13 cellular contexts compared by ENCODE assay signal in the genomic region with DNA sequence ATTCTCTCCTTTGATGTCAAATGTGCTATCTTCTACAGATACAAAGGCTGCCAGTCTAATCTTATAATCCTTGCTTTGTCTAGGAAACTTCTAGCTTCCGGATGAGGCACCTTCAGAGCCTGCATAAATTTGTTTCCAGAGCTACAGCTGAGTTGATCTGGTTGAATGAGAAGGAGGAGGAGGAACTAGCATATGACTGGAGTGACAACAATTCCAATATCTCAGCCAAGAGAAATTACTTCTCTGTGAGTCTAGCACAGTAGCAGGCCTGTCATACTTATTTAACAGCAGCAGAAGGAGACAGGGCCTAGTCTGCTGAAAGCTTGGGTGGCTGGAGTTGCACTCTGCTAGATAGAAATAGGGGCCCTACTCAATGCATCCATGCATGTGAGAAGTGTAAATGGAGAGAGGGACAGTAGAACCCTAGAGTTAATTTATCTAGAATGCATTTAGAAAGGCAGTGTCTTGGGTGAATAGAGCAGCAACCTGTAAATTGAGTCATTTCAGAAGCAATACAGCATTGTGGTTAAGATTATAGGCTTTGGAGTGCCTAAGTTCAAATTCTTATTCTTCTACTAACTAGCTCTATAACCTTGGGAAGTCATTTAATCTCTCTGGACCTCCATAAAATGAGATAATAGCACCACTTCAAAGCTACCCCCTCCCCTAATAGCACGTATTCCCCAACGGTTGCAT.
A peak's percentile ranks its signal among the peaks of the same experiment; 100 is the strongest.
DNase-seq lines count a peak whose midpoint lies in the region; ATAC-seq and TF ChIP-seq lines count a peak whose summit lies in the region.
"Had no signal": no experiment of that assay in that cellular context is flagged by ENCODE, and none has a peak within 500 bp of the region (broad histone marks: within the 10 kb centered on the region; RNA-seq: fewer than 3 reads in every experiment).

No MANE protein-coding gene starts in this region.

- peaks cover 39% of the 10 kb centered on the region for H3K4me1 Mint-ChIP-seq in activated T-cell treated with anti-CD3 and anti-CD28 coated beads, Interleukin-2, amount 50 U/mL, for 72 hours (ENCODE audit: low read depth)
- peaks cover 0 to 7% of the 10 kb centered on the region in 2 donors for H3K4me1 Mint-ChIP-seq in stimulated activated naive B cell treated with anti-CD40 and anti-IgM and Interleukin-4, amounts not matched to agents 10 μg/mL and 1 μg/mL and 100 μg/mL, for 72 hours

- no peaks in the 10 kb centered on the region for H3K27me3 ChIP-seq in right atrium auricular region

- no peaks in the 10 kb centered on the region for H3K27me3 Mint-ChIP-seq in activated T-cell treated with anti-CD3 and anti-CD28 coated beads, Interleukin-2, amount 50 U/mL, for 72 hours (ENCODE audit: low read depth)
- H3K27me3 Mint-ChIP-seq in stimulated activated naive B cell treated with anti-CD40 and anti-IgM and Interleukin-4, amounts not matched to agents 10 μg/mL and 1 μg/mL and 100 μg/mL, for 72 hours, result no peaks in the 10 kb centered on the region
- H3K27me3 Mint-ChIP-seq: activated naive CD8-positive, alpha-beta T cell treated with anti-CD3 and anti-CD28 coated beads, Interleukin-2, amount 10 ng/mL, durations not matched to agents 7 days and 5 days had no signal

- peak overlapping the region; percentile 38 for H3K27ac ChIP-seq in angular gyrus (ENCODE audit: low read depth, low read length)
- H3K27ac ChIP-seq in right atrium auricular region, result peak overlapping the region; percentile 31 to 44

- H3K9me3 ChIP-seq in right atrium auricular region, result no peaks in the 10 kb centered on the region

- H3K4me1 ChIP-seq in right atrium auricular region, result peaks cover 0 to 13% of the 10 kb centered on the region in 2 donors

- peaks cover 31 to 57% of the 10 kb centered on the region in 2 donors for H3K36me3 Mint-ChIP-seq in activated T-cell treated with anti-CD3 and anti-CD28 coated beads, Interleukin-2, amount 50 U/mL, for 72 hours (ENCODE audit: insufficient read depth in 2 of 2)
- peaks cover 39 to 61% of the 10 kb centered on the region in 2 donors for H3K36me3 Mint-ChIP-seq in stimulated activated naive B cell treated with anti-CD40 and anti-IgM and Interleukin-4, amounts not matched to agents 10 μg/mL and 1 μg/mL and 100 μg/mL, for 72 hours

- no peak for TF ChIP-seq CTCF in right atrium auricular region (IDR thresholded peaks at IDR 0.05)

- H3K27ac Mint-ChIP-seq in activated T-cell treated with anti-CD3 and anti-CD28 coated beads, Interleukin-2, amount 50 U/mL, for 72 hours, result peak overlapping the region; percentile 64
- peak overlapping the region; percentile 31 for H3K27ac Mint-ChIP-seq in stimulated activated naive B cell treated with anti-CD40 and anti-IgM and Interleukin-4, amounts not matched to agents 10 μg/mL and 1 μg/mL and 100 μg/mL, for 72 hours
- H3K27ac Mint-ChIP-seq: activated naive CD8-positive, alpha-beta T cell treated with anti-CD3 and anti-CD28 coated beads, Interleukin-2, amount 10 ng/mL, durations not matched to agents 7 days and 5 days had no signal

- no peak for DNase-seq in activated T-cell treated with anti-CD3 and anti-CD28 coated beads, Interleukin-2, amount 50 U/mL, for 72 hours
- DNase-seq in activated T-cell treated with anti-CD3 and anti-CD28 coated beads, Interleukin-2, amount 50 U/mL, for 1 hour, result no peak
- DNase-seq in right atrium auricular region (ENCODE audit: low spot score), result no peak
- no peak for DNase-seq in stimulated activated naive B cell treated with anti-CD40 and anti-IgM and Interleukin-4, amounts not matched to agents 10 μg/mL and 1 μg/mL and 100 μg/mL, for 72 hours
- DNase-seq in stimulated activated CD4-positive, alpha-beta T cell treated with anti-CD3 and anti-CD28 coated beads, Interleukin-4, amount 100 ng/mL, for 4 hours, result no peak
- no peak for DNase-seq in DMS79 treated with DMSO at 0.1 percent for 48 hours (lab: John Stamatoyannopoulos, UW)
- DNase-seq: activated CD4-positive, alpha-beta T cell treated with anti-CD3 and anti-CD28 coated beads, Interleukin-2, amount 50 U/mL, for 1 hour; activated naive CD8-positive, alpha-beta T cell treated with anti-CD3 and anti-CD28 coated beads, Interleukin-2, amount 10 ng/mL, durations not matched to agents 7 days and 5 days; NCI-H774 had no signal

- peak; percentile 41 to 64 for ATAC-seq in activated T-cell treated with anti-CD3 and anti-CD28 coated beads, Interleukin-2, amount 50 U/mL, for 72 hours (replicated peaks in 1 of 2)
- no peak for ATAC-seq in stimulated activated naive B cell treated with anti-CD40 and anti-IgM and Interleukin-4, amounts not matched to agents 10 μg/mL and 1 μg/mL and 100 μg/mL, for 72 hours (replicated peaks)
- ATAC-seq in HG03354 (IDR thresholded peaks at IDR 0.05; ENCODE audit: poor library complexity, severe bottlenecking, unreplicated experiment), result no peak
- ATAC-seq: SK-N-SH treated with all-trans-retinoic acid at 6 μM for 48 hours had no signal

- H3K36me3 ChIP-seq in right atrium auricular region, result peaks cover 85% of the 10 kb centered on the region

- H3K4me3 ChIP-seq in right atrium auricular region, result no peak overlapping the region

- H3K4me3 Mint-ChIP-seq in activated T-cell treated with anti-CD3 and anti-CD28 coated beads, Interleukin-2, amount 50 U/mL, for 72 hours, result no peak overlapping the region
- H3K4me3 Mint-ChIP-seq in stimulated activated naive B cell treated with anti-CD40 and anti-IgM and Interleukin-4, amounts not matched to agents 10 μg/mL and 1 μg/mL and 100 μg/mL, for 72 hours, result no peak overlapping the region
- H3K4me3 Mint-ChIP-seq: activated naive CD8-positive, alpha-beta T cell treated with anti-CD3 and anti-CD28 coated beads, Interleukin-2, amount 10 ng/mL, durations not matched to agents 7 days and 5 days; neural crest cell had no signal

- no peaks in the 10 kb centered on the region for H3K9me3 Mint-ChIP-seq in activated T-cell treated with anti-CD3 and anti-CD28 coated beads, Interleukin-2, amount 50 U/mL, for 72 hours
- no peaks in the 10 kb centered on the region for H3K9me3 Mint-ChIP-seq in stimulated activated naive B cell treated with anti-CD40 and anti-IgM and Interleukin-4, amounts not matched to agents 10 μg/mL and 1 μg/mL and 100 μg/mL, for 72 hours
- H3K9me3 Mint-ChIP-seq: activated naive CD8-positive, alpha-beta T cell treated with anti-CD3 and anti-CD28 coated beads, Interleukin-2, amount 10 ng/mL, durations not matched to agents 7 days and 5 days had no signal

Comparison
In these comparisons a context has a peak if more than half of its experiments do, and no peak if none do; other contexts are left out.
1. ATAC-seq: peak in activated T-cell treated with anti-CD3 and anti-CD28 coated beads, Interleukin-2, amount 50 U/mL, for 72 hours (2 of 2); none in stimulated activated naive B cell treated with anti-CD40 and anti-IgM and Interleukin-4, amounts not matched to agents 10 μg/mL and 1 μg/mL and 100 μg/mL, for 72 hours (0 of 2) and HG03354 (single experiment).